In genomic region chr13:100336795-100337516, GRCh38 we compare ENCODE assay signal across 21 cellular contexts.
"Had no signal": no experiment of that assay in that cellular context is flagged by ENCODE, and none has a peak within 500 bp of the region (broad histone marks: within the 10 kb centered on the region; RNA-seq: fewer than 3 reads in every experiment).

No MANE protein-coding gene starts in this region.

- DNase-seq: effector memory CD8-positive, alpha-beta T cell; erythroblast; foreskin keratinocyte; head of caudate nucleus; kidney glomerular epithelial cell; mucosa of descending colon; naive thymus-derived CD8-positive, alpha-beta T cell; ovary; retina; spleen; stimulated activated CD4-positive, alpha-beta T cell treated with anti-CD3 and anti-CD28 coated beads, Interleukin-15, amount 100 ng/mL, for 24 hours; stimulated activated CD4-positive, alpha-beta T cell treated with anti-CD3 and anti-CD28 coated beads, Interleukin-1b, Interleukin-23, amount 100 ng/mL, for 48 hours; stimulated activated CD4-positive, alpha-beta T cell treated with anti-CD3 and anti-CD28 coated beads, Interleukin-4, amount 100 ng/mL, for 24 hours; tibial artery; upper lobe of left lung; uterus had no signal

- H3K4me3 Mint-ChIP-seq: dendritic cell treated with granulocyte-macrophage colony-stimulating factor and Interleukin-4, amounts not matched to agents 40 ng/mL and 50 ng/mL, for 4 days; effector memory CD8-positive, alpha-beta T cell; naive thymus-derived CD8-positive, alpha-beta T cell; stimulated activated memory B cell treated with anti-CD40 and anti-IgM and Interleukin-4, amounts not matched to agents 10 μg/mL and 1 μg/mL and 100 μg/mL, for 72 hours; stimulated activated naive CD8-positive, alpha-beta T cell treated with anti-CD3 and anti-CD28 coated beads, Interleukin-15, Interleukin-2, amounts not matched to agents 100 ng/mL and 50 ng/mL, for 24 hours had no signal

- H3K4me1 Mint-ChIP-seq: stimulated activated memory B cell treated with anti-CD40 and anti-IgM and Interleukin-4, amounts not matched to agents 10 μg/mL and 1 μg/mL and 100 μg/mL, for 72 hours had no signal

- H3K27me3 Mint-ChIP-seq: dendritic cell treated with granulocyte-macrophage colony-stimulating factor and Interleukin-4, amounts not matched to agents 40 ng/mL and 50 ng/mL, for 4 days; effector memory CD8-positive, alpha-beta T cell; naive thymus-derived CD8-positive, alpha-beta T cell; stimulated activated memory B cell treated with anti-CD40 and anti-IgM and Interleukin-4, amounts not matched to agents 10 μg/mL and 1 μg/mL and 100 μg/mL, for 72 hours; stimulated activated naive CD8-positive, alpha-beta T cell treated with anti-CD3 and anti-CD28 coated beads, Interleukin-15, Interleukin-2, amounts not matched to agents 100 ng/mL and 50 ng/mL, for 24 hours had no signal

- H3K4me3 ChIP-seq: hepatocyte, mucosa of descending colon, ovary, prostate gland, spleen, tibial artery, upper lobe of left lung, uterus had no signal

- H3K27ac Mint-ChIP-seq: dendritic cell treated with granulocyte-macrophage colony-stimulating factor and Interleukin-4, amounts not matched to agents 40 ng/mL and 50 ng/mL, for 4 days; effector memory CD8-positive, alpha-beta T cell; naive thymus-derived CD8-positive, alpha-beta T cell; stimulated activated memory B cell treated with anti-CD40 and anti-IgM and Interleukin-4, amounts not matched to agents 10 μg/mL and 1 μg/mL and 100 μg/mL, for 72 hours; stimulated activated naive CD8-positive, alpha-beta T cell treated with anti-CD3 and anti-CD28 coated beads, Interleukin-15, Interleukin-2, amounts not matched to agents 100 ng/mL and 50 ng/mL, for 24 hours had no signal

- H3K36me3 ChIP-seq: ovary, prostate gland, uterus had no signal

- H3K9me3 ChIP-seq: mucosa of descending colon, ovary, prostate gland, upper lobe of left lung, uterus had no signal

- H3K27me3 ChIP-seq: foreskin keratinocyte, hepatocyte, ovary, spleen, tibial artery, upper lobe of left lung, uterus had no signal

- H3K4me1 ChIP-seq: foreskin keratinocyte, prostate gland, spleen, tibial artery, upper lobe of left lung, uterus had no signal

- H3K27ac ChIP-seq: foreskin keratinocyte, hepatocyte, ovary, prostate gland, spleen, tibial artery, upper lobe of left lung, uterus had no signal
